19 cellular contexts compared by ENCODE assay signal in the genomic region with DNA sequence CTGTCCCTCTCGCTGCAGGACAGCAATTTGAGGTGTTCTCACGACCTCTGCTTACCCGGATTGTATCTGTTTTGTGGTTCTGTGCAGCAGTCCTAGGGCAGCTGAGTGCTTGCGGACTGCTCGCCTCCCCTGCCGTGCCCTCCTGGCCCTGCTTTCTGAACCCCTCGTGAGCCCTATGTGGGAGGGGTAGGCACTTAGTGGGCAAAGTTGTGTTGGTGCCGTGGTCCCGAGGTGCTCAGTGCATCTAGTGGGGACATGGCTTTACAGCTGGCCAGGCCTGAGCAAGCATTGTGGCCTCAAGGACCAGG. TPM values are rescaled to one million over a fixed set of nuclear protein-coding genes. Genes with fewer than 3 reads are reported as not detected.
DNase-seq lines count a peak whose midpoint lies in the region; ATAC-seq and TF ChIP-seq lines count a peak whose summit lies in the region.
"Had no signal": no experiment of that assay in that cellular context is flagged by ENCODE, and none has a peak within 500 bp of the region (broad histone marks: within the 10 kb centered on the region; RNA-seq: fewer than 3 reads in every experiment).

No MANE protein-coding gene starts in this region.

- H3K27me3 Mint-ChIP-seq in T-helper 2 cell treated with Interferon-gamma antibody and Interleukin-4, amounts not matched to agents 5 μg/mL and 100 μg/mL, for 36 hours (ENCODE audit: low read depth), result no peaks in the 10 kb centered on the region
- no peaks in the 10 kb centered on the region for H3K27me3 Mint-ChIP-seq in T-cell
- H3K27me3 Mint-ChIP-seq in natural killer cell treated with Interleukin-12 subunit alpha and Interleukin-12 subunit beta and Interleukin-15 and Interleukin-18, amount 100 ng/mL, for 72 hours, result no peaks in the 10 kb centered on the region

- H3K4me3 ChIP-seq in coronary artery, result no peak overlapping the region
- H3K4me3 ChIP-seq: SJSA1 had no signal

- H3K4me3 Mint-ChIP-seq in T-helper 2 cell treated with Interferon-gamma antibody and Interleukin-4, amounts not matched to agents 5 μg/mL and 100 μg/mL, for 36 hours, result peak overlapping the region; percentile 42
- H3K4me3 Mint-ChIP-seq in T-cell, result peak overlapping the region; percentile 48 to 71 (median 54)
- H3K4me3 Mint-ChIP-seq in natural killer cell treated with Interleukin-12 subunit alpha and Interleukin-12 subunit beta and Interleukin-15 and Interleukin-18, amount 100 ng/mL, for 72 hours, result peak overlapping the region; percentile 81
- H3K4me3 Mint-ChIP-seq: endodermal cell had no signal

- POLR2A ChIA-PET in T-cell (lab: Charles Lee), result no interaction called here

- H3K9me3 Mint-ChIP-seq in T-helper 2 cell treated with Interferon-gamma antibody and Interleukin-4, amounts not matched to agents 5 μg/mL and 100 μg/mL, for 36 hours, result no peaks in the 10 kb centered on the region
- H3K9me3 Mint-ChIP-seq in T-cell, result no peaks in the 10 kb centered on the region
- no peaks in the 10 kb centered on the region for H3K9me3 Mint-ChIP-seq in natural killer cell treated with Interleukin-12 subunit alpha and Interleukin-12 subunit beta and Interleukin-15 and Interleukin-18, amount 100 ng/mL, for 72 hours
- H3K9me3 Mint-ChIP-seq: endodermal cell had no signal

- H3K27ac ChIP-seq in coronary artery, result no peak overlapping the region
- H3K27ac ChIP-seq: SJSA1 had no signal

- ATAC-seq in T-cell (replicated peaks in 1 of 4), result peak in 1 of 4 experiments; percentile 1
- ATAC-seq in natural killer cell treated with Interleukin-12 subunit alpha and Interleukin-12 subunit beta and Interleukin-15 and Interleukin-18, amount 100 ng/mL, for 72 hours, result peak in 1 of 2 donors; percentile 29
- ATAC-seq in HG03159 (IDR thresholded peaks at IDR 0.05; ENCODE audit: unreplicated experiment), result no peak

- H3K36me3 Mint-ChIP-seq in T-helper 2 cell treated with Interferon-gamma antibody and Interleukin-4, amounts not matched to agents 5 μg/mL and 100 μg/mL, for 36 hours (ENCODE audit: low read depth), result peaks cover 21% of the 10 kb centered on the region
- peaks cover 6% of the 10 kb centered on the region for H3K36me3 Mint-ChIP-seq in T-cell
- H3K36me3 Mint-ChIP-seq in natural killer cell treated with Interleukin-12 subunit alpha and Interleukin-12 subunit beta and Interleukin-15 and Interleukin-18, amount 100 ng/mL, for 72 hours, result peaks cover 8% of the 10 kb centered on the region

- H3K27ac Mint-ChIP-seq in T-helper 2 cell treated with Interferon-gamma antibody and Interleukin-4, amounts not matched to agents 5 μg/mL and 100 μg/mL, for 36 hours, result peak overlapping the region; percentile 70
- peak overlapping the region; percentile 88 to 98 for H3K27ac Mint-ChIP-seq in T-cell
- H3K27ac Mint-ChIP-seq in natural killer cell treated with Interleukin-12 subunit alpha and Interleukin-12 subunit beta and Interleukin-15 and Interleukin-18, amount 100 ng/mL, for 72 hours, result peak overlapping the region; percentile 83 to 87
- H3K27ac Mint-ChIP-seq: endodermal cell had no signal

- no peak for TF ChIP-seq CTCF in coronary artery (IDR thresholded peaks at IDR 0.05)

- no peak for DNase-seq in T-helper 2 cell treated with Interferon-gamma antibody and Interleukin-4, amounts not matched to agents 5 μg/mL and 100 μg/mL, for 36 hours (ENCODE audit: low spot score)
- DNase-seq in T-helper 2 cell, result no peak
- DNase-seq in T-cell, result no peak
- peak; percentile 67 for DNase-seq in coronary artery (ENCODE audit: low spot score)
- DNase-seq in natural killer cell treated with Interleukin-12 subunit alpha and Interleukin-12 subunit beta and Interleukin-15 and Interleukin-18, amount 100 ng/mL, for 72 hours (ENCODE audit: low spot score), result no peak
- DNase-seq in NCI-H2171 (lab: John Stamatoyannopoulos, UW), result no peak
- DNase-seq in medulla oblongata (ENCODE audit: extremely low spot score), result no peak
- DNase-seq: 8988T; activated CD4-positive, CD25-positive, alpha-beta regulatory T cell; activated gamma-delta T cell; AML-193; EL; endodermal cell; NCI-H1417; NCI-H2107; NCI-H524; stimulated activated CD4-positive, alpha-beta T cell treated with anti-CD3 and anti-CD28 coated beads, Interleukin-4, amount 100 ng/mL, for 4 hours had no signal

- CTCF ChIA-PET in T-cell (lab: Charles Lee), result interaction anchor here in 1 of 2 donors (1.1 kb wide), 1 partner anchor 46 kb away, joined by 3 read pairs; no protein-coding TSS in a partner anchor

- peaks cover 70% of the 10 kb centered on the region for H3K4me1 Mint-ChIP-seq in T-helper 2 cell treated with Interferon-gamma antibody and Interleukin-4, amounts not matched to agents 5 μg/mL and 100 μg/mL, for 36 hours (ENCODE audit: low read depth)
- H3K4me1 Mint-ChIP-seq in T-cell, result peaks cover 80 to 89% (median 84%) of the 10 kb centered on the region in 3 donors
- H3K4me1 Mint-ChIP-seq in natural killer cell treated with Interleukin-12 subunit alpha and Interleukin-12 subunit beta and Interleukin-15 and Interleukin-18, amount 100 ng/mL, for 72 hours (ENCODE audit: low read depth in 2 of 2), result peaks cover 80 to 84% of the 10 kb centered on the region in 2 donors

RNA-seq across cellular contexts. Expression of gene TMEM181, which starts 5.2 kb away (rescaled TPM):
- total RNA-seq in T-cell, result 10 to 100 TPM; 15.9 to 21.5 (median 19.9) TPM
- total RNA-seq in natural killer cell treated with Interleukin-12 subunit alpha and Interleukin-12 subunit beta and Interleukin-15 and Interleukin-18, amount 100 ng/mL, for 72 hours, result 10 to 100 TPM; 19.6 to 30.9 TPM
